In genomic region chr21:39463308-39463707, GRCh38 we compare ENCODE assay signal across 31 cellular contexts. TPM values are rescaled to one million over a fixed set of nuclear protein-coding genes. Genes with fewer than 3 reads are reported as not detected.
"Had no signal": no experiment of that assay in that cellular context is flagged by ENCODE, and none has a peak within 500 bp of the region (broad histone marks: within the 10 kb centered on the region; RNA-seq: fewer than 3 reads in every experiment).

No MANE protein-coding gene starts in this region.

- H3K27me3 ChIP-seq: ascending aorta, breast epithelium, cardiac muscle cell, colonic mucosa had no signal

- DNase-seq: activated CD4-positive, alpha-beta memory T cell treated with anti-CD3 and anti-CD28 coated beads for 36 hours; activated CD4-positive, alpha-beta T cell treated with anti-CD3 and anti-CD28 coated beads for 1 hour; activated CD4-positive, alpha-beta T cell treated with anti-CD3 and anti-CD28 coated beads for 48 hours; activated CD8-positive, alpha-beta memory T cell treated with anti-CD3 and anti-CD28 coated beads, Interleukin-2, amount 10 ng/mL, durations not matched to agents 7 days and 5 days; activated CD8-positive, alpha-beta memory T cell treated with anti-CD3 and anti-CD28 coated beads, Interleukin-2, amount 50 U/mL, for 4 hours; activated CD8-positive, alpha-beta T cell treated with anti-CD3 and anti-CD28 coated beads, Interleukin-2, amount 10 ng/mL, durations not matched to agents 7 days and 5 days; activated effector memory CD4-positive, alpha-beta T cell treated with anti-CD3 and anti-CD28 coated beads, Interleukin-2, amount 50 U/mL, for 16 hours; activated naive CD4-positive, alpha-beta T cell; activated naive CD4-positive, alpha-beta T cell treated with anti-CD3 and anti-CD28 coated beads, Interleukin-2, amount 10 ng/mL, durations not matched to agents 7 days and 5 days; activated naive CD8-positive, alpha-beta T cell treated with anti-CD3 and anti-CD28 coated beads, Interleukin-2, amount 10 ng/mL, durations not matched to agents 7 days and 5 days; activated T-cell treated with anti-CD3 and anti-CD28 coated beads, Interleukin-2, amount 50 U/mL, for 1 hour; activated T-cell treated with anti-CD3 and anti-CD28 coated beads, Interleukin-2, amount 50 U/mL, for 48 hours; central memory CD4-positive, alpha-beta T cell; cerebellar nuclear complex; colonic mucosa; effector CD8-positive, alpha-beta T cell; foreskin fibroblast; head of caudate nucleus; T-helper 2 cell had no signal

- H3K4me3 ChIP-seq: ascending aorta, breast epithelium, cardiac muscle cell, colonic mucosa had no signal

- H3K4me1 ChIP-seq: ascending aorta, breast epithelium, colonic mucosa had no signal

- H3K9me3 ChIP-seq: ascending aorta, breast epithelium, colonic mucosa had no signal

- H3K36me3 ChIP-seq: breast epithelium, colonic mucosa had no signal

- H3K27ac ChIP-seq: ascending aorta, breast epithelium, cardiac muscle cell, colonic mucosa, epithelial cell of prostate, VCaP had no signal

- FAIRE-seq: endometrium, endothelial cell of umbilical vein, frontal cortex, TTC549 had no signal

- ATAC-seq: activated CD8-positive, alpha-beta memory T cell treated with anti-CD3 and anti-CD28 coated beads, Interleukin-2, amount 10 ng/mL, durations not matched to agents 7 days and 5 days; activated CD8-positive, alpha-beta T cell treated with anti-CD3 and anti-CD28 coated beads, Interleukin-2, amount 10 ng/mL, durations not matched to agents 7 days and 5 days; activated naive CD4-positive, alpha-beta T cell treated with anti-CD3 and anti-CD28 coated beads, Interleukin-2, amount 50 U/mL, for 72 hours; WTC11 had no signal

RNA-seq across cellular contexts. Expression of gene SH3BGR, which starts 11.5 kb away (rescaled TPM):
- total RNA-seq: ascending aorta had no signal
- polyA plus RNA-seq: endothelial cell of umbilical vein had no signal

RNA-seq across cellular contexts. Expression of gene LCA5L, which starts 17.7 kb away (rescaled TPM):
- total RNA-seq: activated CD8-positive, alpha-beta memory T cell treated with anti-CD3 and anti-CD28 coated beads, Interleukin-2, amount 10 ng/mL, durations not matched to agents 7 days and 5 days; activated naive CD4-positive, alpha-beta T cell treated with anti-CD3 and anti-CD28 coated beads, Interleukin-2, amount 50 U/mL, for 72 hours; activated naive CD8-positive, alpha-beta T cell treated with anti-CD3 and anti-CD28 coated beads, Interleukin-2, amount 10 ng/mL, durations not matched to agents 7 days and 5 days; activated T-helper 1 cell treated with anti-CD3 and anti-CD28 coated beads, Interleukin-12 subunit alpha, Interleukin-12 subunit beta, Interleukin-2, Interleukin-4 antibody, amounts not matched to agents 30 ng/mL and 10 ng/mL and 1 ng/mL, durations not matched to agents 14 hours and 24 hours and 36 hours; ascending aorta had no signal
